ENCODE assay signal across 36 cellular contexts in genomic region chr11:33640730-33641371, GRCh38. TPM values are rescaled to one million over a fixed set of nuclear protein-coding genes. Genes with fewer than 3 reads are reported as not detected.
"Had no signal": no experiment of that assay in that cellular context is flagged by ENCODE, and none has a peak within 500 bp of the region (broad histone marks: within the 10 kb centered on the region; RNA-seq: fewer than 3 reads in every experiment).

No MANE protein-coding gene starts in this region.

- H3K36me3 Mint-ChIP-seq: mesothelial cell of epicardium; naive B cell; natural killer cell treated with Interleukin-12 subunit alpha and Interleukin-12 subunit beta and Interleukin-15 and Interleukin-18, amount 100 ng/mL, for 72 hours had no signal

- H3K4me3 Mint-ChIP-seq: dendritic cell treated with granulocyte-macrophage colony-stimulating factor and Interleukin-4, amounts not matched to agents 40 ng/mL and 50 ng/mL, for 4 days; mesothelial cell of epicardium; naive B cell; natural killer cell treated with Interleukin-12 subunit alpha and Interleukin-12 subunit beta and Interleukin-15 and Interleukin-18, amount 100 ng/mL, for 72 hours; neural crest cell; stimulated activated naive CD8-positive, alpha-beta T cell treated with anti-CD3 and anti-CD28 coated beads, Interleukin-15, amount 100 ng/mL, for 72 hours had no signal

- H3K79me2 ChIP-seq: parathyroid adenoma had no signal

- H3K9me3 ChIP-seq: colonic mucosa, mucosa of descending colon, neutrophil, suprapubic skin, transverse colon, upper lobe of right lung had no signal

- FAIRE-seq: endothelial cell of umbilical vein, islet of Langerhans had no signal

- ATAC-seq: foreskin keratinocyte; gastroesophageal sphincter; mucosa of descending colon; natural killer cell treated with Interleukin-12 subunit alpha and Interleukin-12 subunit beta and Interleukin-15 and Interleukin-18, amount 100 ng/mL, for 72 hours; sciatic nerve; stimulated activated naive CD8-positive, alpha-beta T cell treated with anti-CD3 and anti-CD28 coated beads, Interleukin-15, amount 100 ng/mL, for 72 hours; upper lobe of right lung had no signal

- H3K36me3 ChIP-seq: colonic mucosa, esophagus muscularis mucosa, gastroesophageal sphincter, heart left ventricle, neutrophil, suprapubic skin, transverse colon, upper lobe of right lung, uterus had no signal

- DNase-seq: colonic mucosa; effector memory CD4-positive, alpha-beta T cell; foreskin keratinocyte; heart left ventricle; hippocampal formation; kidney glomerular epithelial cell; mesenchymal stem cell; mucosa of descending colon; naive B cell; stimulated activated CD4-positive, alpha-beta T cell treated with anti-CD3 and anti-CD28 coated beads, Interleukin-12 subunit alpha, Interleukin-12 subunit beta, amount 100 ng/mL, for 4 hours; stimulated activated CD4-positive, alpha-beta T cell treated with anti-CD3 and anti-CD28 coated beads, Interleukin-1b, Interleukin-23, amount 100 ng/mL, for 48 hours; stimulated activated CD4-positive, alpha-beta T cell treated with anti-CD3 and anti-CD28 coated beads, Interleukin-4, amount 100 ng/mL, for 1 hour; stimulated activated CD8-positive, alpha-beta memory T cell treated with anti-CD3 and anti-CD28 coated beads, Interleukin-4, amount 100 ng/mL, for 48 hours; stimulated activated naive CD4-positive, alpha-beta T cell; stimulated activated naive CD8-positive, alpha-beta T cell treated with anti-CD3 and anti-CD28 coated beads, Interleukin-15, amount 100 ng/mL, for 72 hours; transverse colon; upper lobe of right lung; uterus had no signal

- H3K4me1 Mint-ChIP-seq: naive B cell; neural crest cell; stimulated activated naive CD8-positive, alpha-beta T cell treated with anti-CD3 and anti-CD28 coated beads, Interleukin-15, amount 100 ng/mL, for 72 hours had no signal

- H3K27me3 Mint-ChIP-seq: progenitor cell of endocrine pancreas had no signal

- H3K27ac ChIP-seq: colonic mucosa, esophagus muscularis mucosa, foreskin keratinocyte, gastroesophageal sphincter, heart left ventricle, neutrophil, parathyroid adenoma, suprapubic skin, transverse colon, upper lobe of right lung, uterus had no signal

- H3K27me3 ChIP-seq: colonic mucosa, foreskin keratinocyte, heart left ventricle, suprapubic skin, uterus had no signal

- H3K9ac ChIP-seq: parathyroid adenoma had no signal

- H3K4me2 ChIP-seq: smooth muscle cell had no signal

- H3K27ac Mint-ChIP-seq: dendritic cell treated with granulocyte-macrophage colony-stimulating factor and Interleukin-4, amounts not matched to agents 40 ng/mL and 50 ng/mL, for 4 days; mesothelial cell of epicardium; naive B cell; natural killer cell treated with Interleukin-12 subunit alpha and Interleukin-12 subunit beta and Interleukin-15 and Interleukin-18, amount 100 ng/mL, for 72 hours; progenitor cell of endocrine pancreas; stimulated activated naive CD8-positive, alpha-beta T cell treated with anti-CD3 and anti-CD28 coated beads, Interleukin-15, amount 100 ng/mL, for 72 hours had no signal

- H2AFZ ChIP-seq: parathyroid adenoma had no signal

- H3K4me1 ChIP-seq: colonic mucosa, esophagus muscularis mucosa, gastroesophageal sphincter, parathyroid adenoma, suprapubic skin, transverse colon, uterus had no signal

- H3K4me3 ChIP-seq: colonic mucosa, esophagus muscularis mucosa, gastroesophageal sphincter, mucosa of descending colon, smooth muscle cell, suprapubic skin, transverse colon, upper lobe of right lung, uterus had no signal

RNA-seq across cellular contexts. Expression of gene C11orf91, which starts 59.8 kb away (rescaled TPM):
- total RNA-seq: colonic mucosa; epithelial cell of proximal tubule; esophagus muscularis mucosa; fibroblast of lung; gastroesophageal sphincter; lung microvascular endothelial cell; natural killer cell treated with Interleukin-12 subunit alpha and Interleukin-12 subunit beta and Interleukin-15 and Interleukin-18, amount 100 ng/mL, for 72 hours; omental fat pad; sciatic nerve; smooth muscle cell; suprapubic skin; transverse colon; uterus had no signal
- polyA plus RNA-seq: heart left ventricle had no signal
